1 cellular context compared by ENCODE assay signal in genomic region chr11:22624742-22625447, GRCh38.
TF ChIP-seq lines count a peak whose summit lies in the region.

No MANE protein-coding gene starts in this region.

TF ChIP-seq in K562, 482 proteins besides CTCF, POLR2A, EP300 and RAD21 (continued from another document and continues in another):
- TF ChIP-seq TSHZ1 (CRISPR knock-in tag; IDR thresholded peaks at IDR 0.05) (no peak), AFF4 (CRISPR knock-in tag; IDR thresholded peaks at IDR 0.05) (peak; percentile 69; the same call in 1 of the 2 replicates), SNIP1 (IDR thresholded peaks at IDR 0.05; ENCODE audit: low read depth) (no peak), NONO (IDR thresholded peaks at IDR 0.05; ENCODE audit: low read depth in 2 of 2, low read length in 1 of 2) (no peak), PRPF4 (IDR thresholded peaks at IDR 0.05; ENCODE audit: insufficient read depth, low read depth, low read length, poor library complexity, severe bottlenecking) (no peak), ZNF239 (CRISPR knock-in tag; IDR thresholded peaks at IDR 0.05) (no peak), ESRRA (IDR thresholded peaks at IDR 0.05; ENCODE audit: borderline replicate concordance, low read depth) (peak; percentile 75), RBBP5 (IDR thresholded peaks at IDR 0.05; ENCODE audit: borderline replicate concordance, insufficient read depth, low read length, poor library complexity, severe bottlenecking) (no peak), BHLHE40 (IDR thresholded peaks at IDR 0.05; ENCODE audit: low read length) (no peak), STAT5B (CRISPR knock-in tag; IDR thresholded peaks at IDR 0.05) (no peak), SIX5 (IDR thresholded peaks at IDR 0.05; ENCODE audit: borderline replicate concordance in 1 of 2, insufficient read depth in 1 of 2, low read depth in 1 of 2, low read length in 2 of 2) (no peak), KDM1A (IDR thresholded peaks at IDR 0.05) (0 out of 4 replicates have a peak, but pooled peaks of 1 of the 2 experiments have one; percentile 5), SNAPC5 (CRISPR knock-in tag; IDR thresholded peaks at IDR 0.05) (no peak), MAZ (CRISPR knock-in tag; conservative IDR thresholded peaks at IDR 0.05 in 1 of 2, IDR thresholded peaks at IDR 0.05 in 1 of 2) (no peak; a peak in 1 of 4 replicates), ZNF398 (CRISPR knock-in tag; IDR thresholded peaks at IDR 0.05) (no peak), ZNF592 (IDR thresholded peaks at IDR 0.05) (no peak), MYNN (IDR thresholded peaks at IDR 0.05) (no peak), MYNN (CRISPR knock-in tag; IDR thresholded peaks at IDR 0.05) (no peak), ARNT (IDR thresholded peaks at IDR 0.05) (no peak), ATF3 (IDR thresholded peaks at IDR 0.05) (no peak), ATF3 (CRISPR knock-in tag; conservative IDR thresholded peaks at IDR 0.05) (no peak), ERF (CRISPR knock-in tag; IDR thresholded peaks at IDR 0.05) (no peak), CBX5 (IDR thresholded peaks at IDR 0.05; ENCODE audit: borderline replicate concordance, low read depth) (no peak), PHF21A (IDR thresholded peaks at IDR 0.05; ENCODE audit: borderline replicate concordance, low read depth) (no peak), PATZ1 (CRISPR knock-in tag; IDR thresholded peaks at IDR 0.05; ENCODE audit: borderline replicate concordance) (no peak), CEBPZ (IDR thresholded peaks at IDR 0.05; ENCODE audit: borderline replicate concordance, low read depth, low read length) (no peak), PTRF (tag; IDR thresholded peaks at IDR 0.05) (no peak), ZFPM2 (CRISPR knock-in tag; IDR thresholded peaks at IDR 0.05) (no peak), NBN (IDR thresholded peaks at IDR 0.05; ENCODE audit: low read depth) (no peak), KLF16 (IDR thresholded peaks at IDR 0.05) (no peak), STAG1 (CRISPR knock-in tag; IDR thresholded peaks at IDR 0.05; ENCODE audit: borderline replicate concordance) (no peak), NR2C2 (CRISPR knock-in tag; IDR thresholded peaks at IDR 0.05) (no peak), NR2C2 (tag; IDR thresholded peaks at IDR 0.05) (peak; percentile 80), CREB3 (tag; conservative IDR thresholded peaks at IDR 0.05; ENCODE audit: low read depth) (no peak), CHD1 (IDR thresholded peaks at IDR 0.05; ENCODE audit: low read length) (no peak)
